21 cellular contexts compared by ENCODE assay signal in the genomic region with DNA sequence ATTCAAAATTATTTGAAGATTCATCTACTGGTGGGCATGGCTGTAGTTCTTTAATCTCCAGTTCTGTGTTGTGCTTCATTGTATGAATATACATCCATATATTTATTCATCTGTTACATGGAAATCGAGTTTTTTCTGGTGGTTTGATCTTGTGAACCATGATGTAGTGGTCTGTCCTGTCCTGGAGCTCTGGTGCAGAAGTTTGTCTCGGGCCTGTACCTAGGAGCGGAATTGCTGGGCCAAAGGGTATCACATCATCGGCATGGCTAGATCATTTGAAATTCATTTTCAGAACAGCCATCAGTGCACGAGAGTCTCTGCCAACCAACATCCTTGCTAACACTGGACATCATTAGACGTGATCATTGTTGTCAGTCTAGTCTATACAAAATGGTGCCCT.
"Had no signal": no experiment of that assay in that cellular context is flagged by ENCODE, and none has a peak within 500 bp of the region (broad histone marks: within the 10 kb centered on the region; RNA-seq: fewer than 3 reads in every experiment).

No MANE protein-coding gene starts in this region.

- ATAC-seq: activated CD4-positive, alpha-beta T cell treated with anti-CD3 and anti-CD28 coated beads for 36 hours; activated CD8-positive, alpha-beta T cell treated with anti-CD3 and anti-CD28 coated beads, Interleukin-2, amount 10 ng/mL, durations not matched to agents 7 days and 5 days; activated T-cell treated with anti-CD3 and anti-CD28 coated beads, Interleukin-2, amount 50 U/mL, for 4 hours; activated T-helper 17 cell treated with anti-CD3 and anti-CD28 coated beads, Interleukin-2, amount 50 U/mL, for 72 hours; effector memory CD8-positive, alpha-beta T cell; gastroesophageal sphincter had no signal

- DNase-seq: activated CD4-positive, alpha-beta memory T cell treated with anti-CD3 and anti-CD28 coated beads for 36 hours; activated CD4-positive, alpha-beta T cell treated with anti-CD3 and anti-CD28 coated beads for 36 hours; activated CD4-positive, alpha-beta T cell treated with anti-CD3 and anti-CD28 coated beads, Interleukin-2, amount 10 ng/mL, durations not matched to agents 24 days and 14 days; activated CD4-positive, CD25-positive, alpha-beta regulatory T cell; activated CD4-positive, CD25-positive, alpha-beta regulatory T cell treated with anti-CD3 and anti-CD28 coated beads, Interleukin-2, amount 50 U/mL, for 72 hours; activated CD8-positive, alpha-beta T cell treated with anti-CD3 and anti-CD28 coated beads, Interleukin-2, amount 10 ng/mL, durations not matched to agents 7 days and 5 days; activated effector memory CD4-positive, alpha-beta T cell treated with Interleukin-2 at 50 U/mL for 16 hours; activated gamma-delta T cell treated with Interleukin-2 at 50 U/mL for 16 hours; activated naive CD4-positive, alpha-beta T cell treated with anti-CD3 and anti-CD28 coated beads, Interleukin-2, amount 50 U/mL, for 16 hours; activated naive CD4-positive, alpha-beta T cell treated with Interleukin-2 at 50 U/mL for 16 hours; activated T-cell treated with anti-CD3 and anti-CD28 coated beads, Interleukin-2, amount 50 U/mL, for 4 hours; amniotic stem cell; anterior cingulate cortex; brain microvascular endothelial cell; effector memory CD8-positive, alpha-beta T cell; erythroblast; esophagus squamous epithelium; foreskin melanocyte; T-helper 2 cell had no signal
